ENCODE assay signal across 12 cellular contexts in genomic region chr4:71807469-71807868, GRCh38. TPM values are rescaled to one million over a fixed set of nuclear protein-coding genes. Genes with fewer than 3 reads are reported as not detected.
"Had no signal": no experiment of that assay in that cellular context is flagged by ENCODE, and none has a peak within 500 bp of the region (broad histone marks: within the 10 kb centered on the region; RNA-seq: fewer than 3 reads in every experiment).

No MANE protein-coding gene starts in this region.

- H3K9me3 ChIP-seq: HAP-1 had no signal

- H3K27ac Mint-ChIP-seq: GM23338, H9, HFFc6 had no signal

- FAIRE-seq: H1, H54 had no signal

- H3K4me3 ChIP-seq: GM23248, GM23338, HAP-1 had no signal

- H3K27ac ChIP-seq: GM23248 had no signal

- ATAC-seq: GM23338, HCT116 had no signal

- H3K4me1 Mint-ChIP-seq: GM23338 had no signal

- H3K4me3 Mint-ChIP-seq: GM23338, H9, HFFc6 had no signal

- H3K36me3 ChIP-seq: HAP-1 had no signal

- H2AFZ ChIP-seq: GM23248, GM23338 had no signal

- DNase-seq: GM23248, GOT3, H7, H9, HCEC 1CT, HFFc6 had no signal

- H3K9ac ChIP-seq: GM23248 had no signal

- H3K9me3 Mint-ChIP-seq: GM23338, H9 had no signal

- H3K4me2 ChIP-seq: GM23338 had no signal

- H3K4me1 ChIP-seq: HAP-1 had no signal

RNA-seq across cellular contexts. Expression of gene GC, which starts 23.6 kb away (rescaled TPM):
- total RNA-seq: GM23248, H4, H7, H9, HFFc6 had no signal
- polyA plus RNA-seq: GM23248 had no signal
